In the genomic region with DNA sequence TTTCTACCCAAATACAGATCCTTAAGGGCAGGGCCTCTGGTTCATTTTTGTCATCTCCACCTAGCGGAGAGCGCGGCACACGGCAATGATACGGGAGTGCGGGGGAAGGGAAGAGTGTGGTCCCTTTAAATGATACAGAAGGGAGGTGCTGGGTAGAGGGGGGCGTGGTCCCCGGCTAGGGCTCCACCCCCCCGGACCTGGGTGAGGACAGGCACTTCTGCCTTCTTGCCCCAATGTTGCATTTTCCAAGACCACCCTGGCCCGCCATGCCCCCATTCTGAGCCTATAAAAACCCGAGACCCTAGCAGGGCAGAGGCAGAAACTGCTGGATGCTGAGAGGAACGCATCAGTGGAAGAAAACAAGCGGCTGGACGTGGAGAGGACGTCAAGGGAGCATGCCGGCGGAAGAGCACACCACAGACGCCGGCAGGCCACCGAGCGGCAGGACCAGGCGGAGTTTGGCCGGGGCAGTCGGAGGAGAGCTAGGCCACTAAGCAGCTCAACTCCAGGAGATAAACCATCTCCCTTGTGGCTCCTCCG, we compare ENCODE assay signal across 8 cellular contexts. TPM values are rescaled to one million over a fixed set of nuclear protein-coding genes. Genes with fewer than 3 reads are reported as not detected.
DNase-seq lines count a peak whose midpoint lies in the region; ATAC-seq lines count a peak whose summit lies in the region.

No MANE protein-coding gene starts in this region.

- H3K36me3 Mint-ChIP-seq in activated CD4-positive, alpha-beta T cell treated with anti-CD3 and anti-CD28 coated beads for 36 hours (ENCODE audit: low read depth), result no peaks in the 10 kb centered on the region

- no peaks in the 10 kb centered on the region for H3K27me3 ChIP-seq in HUES64 (ENCODE audit: insufficient read depth, low read length)

- H3K27me3 Mint-ChIP-seq in activated CD4-positive, alpha-beta T cell treated with anti-CD3 and anti-CD28 coated beads for 36 hours, result no peaks in the 10 kb centered on the region

- intact Hi-C loops in activated CD4-positive, alpha-beta T cell treated with anti-CD3 and anti-CD28 coated beads for 36 hours (cut with DNase I, micrococcal nuclease), result loop anchor here in 1 of 2 experiments (5.0 kb wide), 2 partner anchors 183 to 473 kb away; a partner anchor contains a TSS

- H3K4me3 Mint-ChIP-seq in activated CD4-positive, alpha-beta T cell treated with anti-CD3 and anti-CD28 coated beads for 36 hours, result peak overlapping the region; percentile 62

- H3K9me3 Mint-ChIP-seq in activated CD4-positive, alpha-beta T cell treated with anti-CD3 and anti-CD28 coated beads for 36 hours (ENCODE audit: low read depth), result no peaks in the 10 kb centered on the region

- peak overlapping the region; percentile 43 for H3K4me3 ChIP-seq in HUES64 (ENCODE audit: low read length)

- no peak overlapping the region for H3K27ac Mint-ChIP-seq in activated CD4-positive, alpha-beta T cell treated with anti-CD3 and anti-CD28 coated beads for 36 hours

- H3K9ac ChIP-seq in HUES64 (ENCODE audit: low read depth, low read length), result no peak overlapping the region

- DNase-seq in activated CD4-positive, alpha-beta T cell treated with anti-CD3 and anti-CD28 coated beads for 36 hours, result peak; percentile 51
- DNase-seq in fibroblast of peridontal ligament (ENCODE audit: extremely low read depth) (peak; percentile 5), NCI-H446 treated with DMSO at 0.1 percent for 48 hours (lab: John Stamatoyannopoulos, UW) (no peak), HuH-7 (ENCODE audit: low spot score) (no peak), AG08396 (ENCODE audit: low spot score) (no peak)
- DNase-seq in stimulated activated CD4-positive, alpha-beta T cell treated with anti-CD3 and anti-CD28 coated beads, Interleukin-12 subunit alpha, Interleukin-12 subunit beta, amount 100 ng/mL, for 4 hours, result peak; percentile 47
- no peak for DNase-seq in NK-92 treated with Interleukin-12 subunit alpha and Interleukin-12 subunit beta, amount 100 ng/mL, for 24 hours (lab: John Stamatoyannopoulos, UW)

- CTCF ChIA-PET in activated CD4-positive, alpha-beta T cell treated with anti-CD3 and anti-CD28 coated beads for 36 hours (lab: Charles Lee), result no interaction called here

- 86% methylated on average over 25 of the region's 25 CpGs for WGBS in HUES64

- peak; percentile 78 for ATAC-seq in activated CD4-positive, alpha-beta T cell treated with anti-CD3 and anti-CD28 coated beads for 36 hours

- H3K9me3 ChIP-seq in HUES64 (ENCODE audit: insufficient read depth, low read depth, low read length), result no peaks in the 10 kb centered on the region

- H3K4me1 ChIP-seq in HUES64 (ENCODE audit: insufficient read depth, low read length), result no peaks in the 10 kb centered on the region

- H3K36me3 ChIP-seq in HUES64 (ENCODE audit: insufficient read depth, low read length), result no peaks in the 10 kb centered on the region

- H3K4me1 Mint-ChIP-seq in activated CD4-positive, alpha-beta T cell treated with anti-CD3 and anti-CD28 coated beads for 36 hours, result peaks cover 5% of the 10 kb centered on the region

- no peak overlapping the region for H3K27ac ChIP-seq in HUES64 (ENCODE audit: low read depth, low read length)

- POLR2A ChIA-PET in activated CD4-positive, alpha-beta T cell treated with anti-CD3 and anti-CD28 coated beads for 36 hours (lab: Charles Lee), result interaction anchor here (0.6 kb wide), 1 partner anchor 501 kb away, joined by 3 read pairs; no protein-coding TSS in a partner anchor

RNA-seq across cellular contexts. Expression of a gene that starts 30.0 kb away (rescaled TPM):
- 3.5 TPM for polyA plus RNA-seq in HUES64 (2013, experiment 1 of 2)
- 4.4 TPM for polyA plus RNA-seq in HUES64 (2013, experiment 2 of 2)
- total RNA-seq in activated CD4-positive, alpha-beta T cell treated with anti-CD3 and anti-CD28 coated beads for 36 hours, result 1 to 10 TPM; 2.7 to 2.9 TPM

RNA-seq across cellular contexts. Expression of a gene that starts 54.7 kb away (rescaled TPM):
- polyA plus RNA-seq in HUES64 (2013, experiment 1 of 2), result not detected
- polyA plus RNA-seq in HUES64 (2013, experiment 2 of 2), result not detected
- total RNA-seq in activated CD4-positive, alpha-beta T cell treated with anti-CD3 and anti-CD28 coated beads for 36 hours, result not detected

Comparison
In these comparisons a context has a peak if more than half of its experiments do, and no peak if none do; other contexts are left out.
1. DNase-seq: peak in activated CD4-positive, alpha-beta T cell treated with anti-CD3 and anti-CD28 coated beads for 36 hours (single experiment), fibroblast of peridontal ligament (single experiment) and stimulated activated CD4-positive, alpha-beta T cell treated with anti-CD3 and anti-CD28 coated beads, Interleukin-12 subunit alpha, Interleukin-12 subunit beta, amount 100 ng/mL, for 4 hours (single experiment); none in NK-92 treated with Interleukin-12 subunit alpha and Interleukin-12 subunit beta, amount 100 ng/mL, for 24 hours (single experiment), NCI-H446 treated with DMSO at 0.1 percent for 48 hours (single experiment), HuH-7 (single experiment) and AG08396 (single experiment).